In the genomic region with DNA sequence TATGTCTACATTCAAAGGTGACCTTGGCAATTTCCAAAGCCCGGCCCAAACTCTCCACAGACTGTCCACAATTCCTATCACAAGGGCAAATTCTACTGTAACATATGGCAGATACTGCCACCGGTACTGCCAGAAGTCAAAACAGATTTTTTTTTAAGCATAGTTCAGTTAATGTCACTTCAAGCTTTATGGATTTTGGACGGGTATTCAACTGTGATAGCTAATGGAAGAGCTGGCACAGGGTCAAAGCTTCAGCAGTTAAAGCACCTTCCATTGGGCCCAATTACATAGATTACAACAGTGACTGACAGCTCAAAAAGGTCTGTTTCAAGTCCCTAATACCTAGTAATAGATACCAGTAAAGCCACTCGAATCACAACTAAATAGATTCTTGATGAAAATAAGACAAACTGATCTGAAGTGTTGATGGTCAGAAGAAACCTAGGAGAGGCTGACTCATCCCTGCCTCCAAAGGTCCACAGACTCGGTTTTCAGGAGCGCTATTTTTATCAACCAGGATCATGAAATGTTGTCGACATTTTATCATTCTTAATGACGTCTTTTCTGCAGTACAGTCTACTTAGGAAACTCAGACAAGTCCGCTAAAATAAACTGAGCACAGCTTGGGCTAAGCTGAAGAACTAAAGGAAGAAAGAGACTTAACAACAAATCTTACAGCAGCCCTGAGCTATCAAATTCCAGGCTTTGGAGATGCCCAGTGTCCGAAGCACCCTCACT, we compare ENCODE assay signal across 1 cellular context.
TF ChIP-seq lines count a peak whose summit lies in the region.

No MANE protein-coding gene starts in this region.

TF ChIP-seq in IMR-90, 13 proteins besides CTCF, POLR2A, EP300 and RAD21 (continued from another document):
- TF ChIP-seq, protein P1, sequence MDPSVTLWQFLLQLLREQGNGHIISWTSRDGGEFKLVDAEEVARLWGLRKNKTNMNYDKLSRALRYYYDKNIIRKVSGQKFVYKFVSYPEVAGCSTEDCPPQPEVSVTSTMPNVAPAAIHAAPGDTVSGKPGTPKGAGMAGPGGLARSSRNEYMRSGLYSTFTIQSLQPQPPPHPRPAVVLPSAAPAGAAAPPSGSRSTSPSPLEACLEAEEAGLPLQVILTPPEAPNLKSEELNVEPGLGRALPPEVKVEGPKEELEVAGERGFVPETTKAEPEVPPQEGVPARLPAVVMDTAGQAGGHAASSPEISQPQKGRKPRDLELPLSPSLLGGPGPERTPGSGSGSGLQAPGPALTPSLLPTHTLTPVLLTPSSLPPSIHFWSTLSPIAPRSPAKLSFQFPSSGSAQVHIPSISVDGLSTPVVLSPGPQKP (IDR thresholded peaks at IDR 0.05; ENCODE audit: borderline replicate concordance, low read depth, low read length) = no peak
- no peak for TF ChIP-seq SMC3 (IDR thresholded peaks at IDR 0.05; ENCODE audit: low read depth, low read length)
